Comparison of ENCODE assay signal across 1 cellular context in the genomic region with DNA sequence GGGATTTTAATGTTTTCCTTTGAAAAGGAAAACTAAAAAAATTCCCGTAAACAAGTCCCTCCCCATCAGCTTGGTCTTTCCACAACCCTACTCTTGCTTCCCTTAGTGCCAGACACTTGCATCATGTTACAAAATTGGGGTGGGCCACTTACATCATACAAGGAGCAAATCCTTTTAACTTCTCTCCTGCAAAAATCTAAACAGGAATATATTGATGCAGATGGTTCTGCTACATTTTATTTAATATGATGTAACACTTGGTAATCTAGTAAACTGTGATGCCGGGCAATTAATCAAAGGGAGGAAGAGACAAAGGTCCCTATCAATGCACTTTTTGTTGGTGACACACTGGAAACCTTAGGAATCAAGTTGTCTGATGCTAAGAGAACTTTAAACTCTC.
TF ChIP-seq lines count a peak whose summit lies in the region.

No MANE protein-coding gene starts in this region.

TF ChIP-seq in IMR-90, 13 proteins besides CTCF, POLR2A, EP300 and RAD21:
- TF ChIP-seq RFX5 (IDR thresholded peaks at IDR 0.05; ENCODE audit: low read depth, low read length) (no peak), CEBPB (IDR thresholded peaks at IDR 0.05; ENCODE audit: low read depth, low read length) (peak; percentile 70)
